9 cellular contexts compared by ENCODE assay signal in genomic region chr18:75390854-75391253, GRCh38. TPM values are rescaled to one million over a fixed set of nuclear protein-coding genes. Genes with fewer than 3 reads are reported as not detected.
"Had no signal": no experiment of that assay in that cellular context is flagged by ENCODE, and none has a peak within 500 bp of the region (broad histone marks: within the 10 kb centered on the region; RNA-seq: fewer than 3 reads in every experiment).

No MANE protein-coding gene starts in this region.

- DNase-seq: H7, HFFc6 had no signal

- H3K4me3 ChIP-seq: GM23338, HAP-1 had no signal

- H3K4me1 ChIP-seq: HAP-1 had no signal

- H3K36me3 ChIP-seq: HAP-1 had no signal

- H3K4me2 ChIP-seq: GM23338 had no signal

- H2AFZ ChIP-seq: GM23338 had no signal

- H3K27ac ChIP-seq: HL-60 had no signal

- H3K9me3 ChIP-seq: HAP-1 had no signal

RNA-seq across cellular contexts. Expression of gene SMIM21, which starts 36.6 kb away (rescaled TPM):
- total RNA-seq: GM23338, H1, H7, HepG2, HFFc6, HT1080 had no signal
- polyA plus RNA-seq: GM23338, H1, HepG2, IgD-negative memory B cell had no signal
